ENCODE assay signal across 33 cellular contexts in genomic region chr20:6824401-6824800, GRCh38. TPM values are rescaled to one million over a fixed set of nuclear protein-coding genes. Genes with fewer than 3 reads are reported as not detected.
"Had no signal": no experiment of that assay in that cellular context is flagged by ENCODE, and none has a peak within 500 bp of the region (broad histone marks: within the 10 kb centered on the region; RNA-seq: fewer than 3 reads in every experiment).

No MANE protein-coding gene starts in this region.

- H3K4me3 ChIP-seq: adrenal gland, body of pancreas, breast epithelium, cardiac muscle cell had no signal

- H3K4me1 ChIP-seq: adrenal gland, breast epithelium had no signal

- ATAC-seq: activated CD8-positive, alpha-beta memory T cell treated with anti-CD3 and anti-CD28 coated beads, Interleukin-2, amount 10 ng/mL, durations not matched to agents 7 days and 5 days; activated CD8-positive, alpha-beta T cell treated with anti-CD3 and anti-CD28 coated beads, Interleukin-2, amount 10 ng/mL, durations not matched to agents 7 days and 5 days; activated naive CD4-positive, alpha-beta T cell treated with anti-CD3 and anti-CD28 coated beads, Interleukin-2, amount 50 U/mL, for 72 hours; activated T-helper 17 cell treated with anti-CD3 and anti-CD28 coated beads, Interleukin-2, amount 50 U/mL, for 72 hours; body of pancreas had no signal

- H3K27me3 ChIP-seq: adrenal gland, body of pancreas, brain microvascular endothelial cell, breast epithelium, cardiac muscle cell had no signal

- H3K27ac ChIP-seq: adrenal gland, body of pancreas, brain microvascular endothelial cell, breast epithelium, cardiac muscle cell, VCaP had no signal

- H3K36me3 ChIP-seq: adrenal gland, brain microvascular endothelial cell, breast epithelium, cardiac muscle cell had no signal

- DNase-seq: activated B cell treated with CpG ODN at 0.5 μM for 24 hours; activated CD4-positive, alpha-beta memory T cell treated with anti-CD3 and anti-CD28 coated beads, Interleukin-2, amount 10 ng/mL, durations not matched to agents 7 days and 5 days; activated CD4-positive, alpha-beta T cell treated with anti-CD3 and anti-CD28 coated beads for 4 hours; activated CD4-positive, alpha-beta T cell treated with anti-CD3 and anti-CD28 coated beads, Interleukin-2, amount 10 ng/mL, durations not matched to agents 24 days and 14 days; activated CD4-positive, alpha-beta T cell treated with anti-CD3 and anti-CD28 coated beads, Interleukin-2, amount 50 U/mL, for 48 hours; activated CD4-positive, CD25-positive, alpha-beta regulatory T cell treated with anti-CD3 and anti-CD28 coated beads, Interleukin-2, amount 50 U/mL, for 72 hours; activated CD8-positive, alpha-beta memory T cell treated with anti-CD3 and anti-CD28 coated beads for 24 hours; activated CD8-positive, alpha-beta memory T cell treated with anti-CD3 and anti-CD28 coated beads, Interleukin-2, amount 10 ng/mL, durations not matched to agents 7 days and 5 days; activated CD8-positive, alpha-beta memory T cell treated with anti-CD3 and anti-CD28 coated beads, Interleukin-2, amount 50 U/mL, for 48 hours; activated CD8-positive, alpha-beta T cell treated with anti-CD3 and anti-CD28 coated beads, Interleukin-2, amount 10 ng/mL, durations not matched to agents 7 days and 5 days; activated effector memory CD4-positive, alpha-beta T cell treated with anti-CD3 and anti-CD28 coated beads, Interleukin-2, amount 50 U/mL, for 16 hours; activated gamma-delta T cell treated with Interleukin-2 at 50 U/mL for 16 hours; activated naive CD4-positive, alpha-beta T cell; activated naive CD4-positive, alpha-beta T cell treated with anti-CD3 and anti-CD28 coated beads for 36 hours; activated naive CD4-positive, alpha-beta T cell treated with anti-CD3 and anti-CD28 coated beads, Interleukin-2, amount 50 U/mL, for 16 hours; activated naive CD8-positive, alpha-beta T cell treated with anti-CD3 and anti-CD28 coated beads for 36 hours; activated T-cell treated with anti-CD3 and anti-CD28 coated beads, Interleukin-2, amount 50 U/mL, for 24 hours; activated T-cell treated with anti-CD3 and anti-CD28 coated beads, Interleukin-2, amount 50 U/mL, for 48 hours; adrenal gland; amniotic stem cell; aorta; body of pancreas; brain microvascular endothelial cell; caudate nucleus; cerebellar nuclear complex; T-helper 1 cell; T-helper 2 cell; T-helper 9 cell had no signal

- H3K9me3 ChIP-seq: adrenal gland, body of pancreas, breast epithelium had no signal

RNA-seq across cellular contexts. Expression of gene BMP2, which starts 56.9 kb away (rescaled TPM):
- total RNA-seq: activated B cell treated with CpG ODN at 0.5 μM for 24 hours; activated CD4-positive, alpha-beta memory T cell treated with anti-CD3 and anti-CD28 coated beads, Interleukin-2, amount 10 ng/mL, durations not matched to agents 7 days and 5 days; activated CD8-positive, alpha-beta memory T cell treated with anti-CD3 and anti-CD28 coated beads, Interleukin-2, amount 10 ng/mL, durations not matched to agents 7 days and 5 days; activated CD8-positive, alpha-beta T cell treated with anti-CD3 and anti-CD28 coated beads, Interleukin-2, amount 10 ng/mL, durations not matched to agents 7 days and 5 days; activated naive CD4-positive, alpha-beta T cell treated with anti-CD3 and anti-CD28 coated beads for 36 hours; activated naive CD4-positive, alpha-beta T cell treated with anti-CD3 and anti-CD28 coated beads, Interleukin-2, amount 50 U/mL, for 72 hours; activated naive CD8-positive, alpha-beta T cell treated with anti-CD3 and anti-CD28 coated beads for 36 hours; activated T-helper 17 cell treated with anti-CD3 and anti-CD28 coated beads, Interleukin-2, amount 50 U/mL, for 72 hours had no signal
